Comparison of ENCODE assay signal across 20 cellular contexts in genomic region chr7:127594490-127594889, GRCh38. TPM values are rescaled to one million over a fixed set of nuclear protein-coding genes. Genes with fewer than 3 reads are reported as not detected.
DNase-seq lines count a peak whose midpoint lies in the region; ATAC-seq and TF ChIP-seq lines count a peak whose summit lies in the region.
"Had no signal": no experiment of that assay in that cellular context is flagged by ENCODE, and none has a peak within 500 bp of the region (broad histone marks: within the 10 kb centered on the region; RNA-seq: fewer than 3 reads in every experiment).

No MANE protein-coding gene starts in this region.

- peak overlapping the region; percentile 4 for H3K27ac Mint-ChIP-seq in T-helper 17 cell
- H3K27ac Mint-ChIP-seq: activated naive CD4-positive, alpha-beta T cell treated with anti-CD3 and anti-CD28 coated beads for 36 hours; brain; natural killer cell treated with Interleukin-12 subunit alpha and Interleukin-12 subunit beta and Interleukin-15 and Interleukin-18, amount 100 ng/mL, for 72 hours had no signal

- no peak overlapping the region for H3K27ac ChIP-seq in right lobe of liver
- H3K27ac ChIP-seq: PC-9, sigmoid colon, upper lobe of left lung had no signal

- no peaks in the 10 kb centered on the region for H3K27me3 Mint-ChIP-seq in T-helper 17 cell

- no peak for TF ChIP-seq POLR2A in right lobe of liver (IDR thresholded peaks at IDR 0.05)

- H3K9me3 ChIP-seq in T-helper 17 cell (ENCODE audit: control insufficient read depth, low read length, poor library complexity, severe bottlenecking) (no peaks in the 10 kb centered on the region), right lobe of liver (no peaks in the 10 kb centered on the region)
- H3K9me3 ChIP-seq: sigmoid colon, upper lobe of left lung had no signal

- intact Hi-C loops in right lobe of liver (cut with DNase I) = no loop called here

- peaks cover 0 to 22% (median 5%) of the 10 kb centered on the region in 4 donors for H3K36me3 ChIP-seq in right lobe of liver

- peaks cover 3% of the 10 kb centered on the region for H3K36me3 Mint-ChIP-seq in T-helper 17 cell (ENCODE audit: low read depth)

- H3K4me3 ChIP-seq in right lobe of liver = no peak overlapping the region
- H3K4me3 ChIP-seq: PC-9, sigmoid colon, upper lobe of left lung had no signal

- no peaks in the 10 kb centered on the region for H3K27me3 ChIP-seq in right lobe of liver
- H3K27me3 ChIP-seq: sigmoid colon, upper lobe of left lung had no signal

- ATAC-seq in T-helper 17 cell (no peak), right lobe of liver (peak; percentile 86 to 90 (median 90)), GM19351 (IDR thresholded peaks at IDR 0.05; ENCODE audit: unreplicated experiment) (no peak), GM19467 (IDR thresholded peaks at IDR 0.05; ENCODE audit: unreplicated experiment) (no peak)

- in situ Hi-C loops in KBM-7 (cut with MboI; ENCODE audit: low pct_unique_long_range_greater_than_20kb, low sequenced_read_pairs) = no loop called here

- H3K4me3 Mint-ChIP-seq in T-helper 17 cell = no peak overlapping the region
- H3K4me3 Mint-ChIP-seq: activated naive CD4-positive, alpha-beta T cell treated with anti-CD3 and anti-CD28 coated beads for 36 hours; brain; natural killer cell treated with Interleukin-12 subunit alpha and Interleukin-12 subunit beta and Interleukin-15 and Interleukin-18, amount 100 ng/mL, for 72 hours had no signal

- DNase-seq in CD1c-positive myeloid dendritic cell (ENCODE audit: extremely low spot score) (peak; percentile 79), KBM-7 (peak; percentile 84), T-helper 17 cell (no peak), right lobe of liver (peak; percentile 82 to 84 (median 84)), GM10266 (ENCODE audit: extremely low spot score) (no peak)
- no peak for DNase-seq in activated CD8-positive, alpha-beta memory T cell treated with anti-CD3 and anti-CD28 coated beads for 24 hours
- DNase-seq: activated CD8-positive, alpha-beta memory T cell treated with anti-CD3 and anti-CD28 coated beads, Interleukin-2, amount 50 U/mL, for 4 hours; activated naive CD4-positive, alpha-beta T cell treated with anti-CD3 and anti-CD28 coated beads for 36 hours; IMR-90; NCI-H1417 treated with DMSO at 0.1 percent for 48 hours; NCI-H226; PC-9; sigmoid colon; stimulated activated CD4-positive, alpha-beta T cell treated with anti-CD3 and anti-CD28 coated beads, Interleukin-4, amount 100 ng/mL, for 1 hour had no signal

- peaks cover 0 to 16% (median 3%) of the 10 kb centered on the region in 4 donors for H3K4me1 ChIP-seq in right lobe of liver

- H3K4me1 Mint-ChIP-seq in T-helper 17 cell = peaks cover 9% of the 10 kb centered on the region

- TF ChIP-seq CTCF in right lobe of liver (IDR thresholded peaks at IDR 0.05) (no peak), GM10266 (IDR thresholded peaks at IDR 0.05; ENCODE audit: control insufficient read depth, insufficient read depth, low read depth, missing control alignments) (no peak)

- no CpG with 5 or more reads among the region's 1 CpG for WGBS in right lobe of liver (ENCODE audit: insufficient coverage, low coverage, low lambda C conversion rate, missing lambda C conversion rate)

RNA-seq across cellular contexts. Expression of gene FSCN3, which starts 1.0 kb away (rescaled TPM):
- total RNA-seq in T-helper 17 cell (1 to 10 TPM; 2.5 to 3.4 TPM), right lobe of liver (1 to 10 TPM in 2 of 6 experiments, under 1 TPM in 1, not detected in 3; 0.68 to 1.5 (median 1.2) TPM)

RNA-seq across cellular contexts. Expression of gene ARF5, which starts 6.3 kb away (rescaled TPM):
- total RNA-seq in T-helper 17 cell = 100 to 1,000 TPM in 1 of 2 donors, 10 to 100 TPM in 1; 95.5 to 105 TPM
- total RNA-seq in right lobe of liver = 100 to 1,000 TPM in 1 of 6 experiments, 10 to 100 TPM in 5; 51.7 to 105 (median 60.8) TPM

RNA-seq across cellular contexts. Expression of gene GCC1, which starts 9.1 kb away (rescaled TPM):
- total RNA-seq in T-helper 17 cell (10 to 100 TPM; 27.4 to 33.6 TPM), right lobe of liver (10 to 100 TPM in 3 of 6 experiments, 1 to 10 TPM in 3; 9.4 to 11.7 (median 10.0) TPM)

RNA-seq across cellular contexts. Expression of gene PAX4, which starts 23.5 kb away (rescaled TPM):
- total RNA-seq in T-helper 17 cell (not detected), right lobe of liver (not detected)
- total RNA-seq: activated naive CD4-positive, alpha-beta T cell treated with anti-CD3 and anti-CD28 coated beads for 36 hours; IMR-90; lower leg skin; natural killer cell treated with Interleukin-12 subunit alpha and Interleukin-12 subunit beta and Interleukin-15 and Interleukin-18, amount 100 ng/mL, for 72 hours; PC-9; sigmoid colon; upper lobe of left lung had no signal

RNA-seq across cellular contexts. Expression of gene SND1, which starts 57.5 kb away (rescaled TPM):
- total RNA-seq in T-helper 17 cell (100 to 1,000 TPM; 201 to 208 TPM), right lobe of liver (100 to 1,000 TPM in 5 of 6 experiments, 10 to 100 TPM in 1; 77.5 to 150 (median 126) TPM)

Comparison
In these comparisons a context has a peak if more than half of its experiments do, and no peak if none do; other contexts are left out.
1. DNase-seq: peak in CD1c-positive myeloid dendritic cell (single experiment), KBM-7 (single experiment) and right lobe of liver (3 of 3); none in T-helper 17 cell (0 of 3), GM10266 (single experiment) and activated CD8-positive, alpha-beta memory T cell treated with anti-CD3 and anti-CD28 coated beads for 24 hours (single experiment).
2. ATAC-seq: peak in right lobe of liver (4 of 4); none in T-helper 17 cell (single experiment), GM19351 (single experiment) and GM19467 (single experiment).